Comparison of ENCODE assay signal across 11 cellular contexts in genomic region chr5:91312698-91313097, GRCh38.
A peak's percentile ranks its signal among the peaks of the same experiment; 100 is the strongest.
DNase-seq lines count a peak whose midpoint lies in the region; ATAC-seq, FAIRE-seq and TF ChIP-seq lines count a peak whose summit lies in the region.
"Had no signal": no experiment of that assay in that cellular context is flagged by ENCODE, and none has a peak within 500 bp of the region (broad histone marks: within the 10 kb centered on the region; RNA-seq: fewer than 3 reads in every experiment).

No MANE protein-coding gene starts in this region.

- peak overlapping the region; percentile 77 for H3K27ac ChIP-seq in A673 (ENCODE audit: low read depth, low read length, poor library complexity, severe bottlenecking)
- no peak overlapping the region for H3K27ac ChIP-seq in naive thymus-derived CD4-positive, alpha-beta T cell (ENCODE audit: low read depth, low read length)
- H3K27ac ChIP-seq in small intestine (ENCODE audit: low read depth in 1 of 2, low read length in 1 of 2): peak overlapping the region in 1 of 2 donors; percentile 22
- no peak overlapping the region for H3K27ac ChIP-seq in aorta (ENCODE audit: low read depth in 1 of 2, low read length in 2 of 2)

- H3K27ac Mint-ChIP-seq in IgD-negative memory B cell: peak overlapping the region; percentile 16 to 58 (median 32)
- peak overlapping the region; percentile 91 for H3K27ac Mint-ChIP-seq in MCF 10A (ENCODE audit: low read depth, unreplicated experiment)
- H3K27ac Mint-ChIP-seq in naive thymus-derived CD4-positive, alpha-beta T cell: peak overlapping the region in 8 of 9 donors; percentile 84 to 98 (median 95)

- WGBS in small intestine, 3 donors: 65 to 82% (median 79%) methylated on average over 1 of the region's 1 CpG
- WGBS in aorta, 2 donors: 53 to 64% methylated on average over 1 of the region's 1 CpG

- H3K27me3 Mint-ChIP-seq in IgD-negative memory B cell (no peaks in the 10 kb centered on the region), MCF 10A (ENCODE audit: insufficient read depth, unreplicated experiment) (no peaks in the 10 kb centered on the region)
- no peaks in the 10 kb centered on the region for H3K27me3 Mint-ChIP-seq in naive thymus-derived CD4-positive, alpha-beta T cell
- H3K27me3 Mint-ChIP-seq: type B pancreatic cell had no signal

- CTCF ChIA-PET in A673 (lab: Charles Lee) (no interaction called here), MCF 10A (lab: Yijun Ruan, JAX) (interaction anchor here (0.7 to 1.4 kb wide), 4 partner anchors 73 to 214 kb away, joined by 4 to 5 read pairs (median 4); no protein-coding TSS in a partner anchor)
- CTCF ChIA-PET in naive thymus-derived CD4-positive, alpha-beta T cell (lab: Charles Lee): interaction anchor here (0.7 to 2.5 kb wide), 4 partner anchors 10 to 72 kb away, joined by 3 to 16 read pairs (median 4); partner anchors contain the start of gene ARRDC3

- no peak for DNase-seq in A673 (ENCODE audit: low spot score)
- DNase-seq in MCF 10A (ENCODE audit: unreplicated experiment): no peak
- no peak for DNase-seq in naive thymus-derived CD4-positive, alpha-beta T cell
- DNase-seq in small intestine: no peak
- DNase-seq in aorta: no peak
- DNase-seq in stimulated activated CD4-positive, alpha-beta T cell treated with anti-CD3 and anti-CD28 coated beads, Interleukin-12 subunit alpha, Interleukin-12 subunit beta, amount 100 ng/mL, for 4 hours: no peak
- DNase-seq: NCI-H1092 treated with DMSO at 0.1 percent for 48 hours had no signal

- peak overlapping the region; percentile 23 for H3K4me3 ChIP-seq in A673 (ENCODE audit: low read depth, low read length, poor library complexity, severe bottlenecking)
- H3K4me3 ChIP-seq in naive thymus-derived CD4-positive, alpha-beta T cell (ENCODE audit: low read length): no peak overlapping the region
- no peak overlapping the region for H3K4me3 ChIP-seq in small intestine (ENCODE audit: low read depth in 1 of 2, low read length in 2 of 2)
- H3K4me3 ChIP-seq in aorta (ENCODE audit: low read length in 2 of 2): no peak overlapping the region

- no peaks in the 10 kb centered on the region for H3K36me3 ChIP-seq in A673 (ENCODE audit: insufficient read depth, low read length, poor library complexity, severe bottlenecking)
- H3K36me3 ChIP-seq in naive thymus-derived CD4-positive, alpha-beta T cell (ENCODE audit: control insufficient read depth in 2 of 3, insufficient read depth in 3 of 3, low read length in 3 of 3): no peaks in the 10 kb centered on the region
- no peaks in the 10 kb centered on the region for H3K36me3 ChIP-seq in small intestine (ENCODE audit: control insufficient read depth in 2 of 2, insufficient read depth in 2 of 2, low read length in 2 of 2)
- no peaks in the 10 kb centered on the region for H3K36me3 ChIP-seq in aorta (ENCODE audit: control insufficient read depth in 1 of 2, insufficient read depth in 2 of 2, low read length in 1 of 2)

- H3K36me3 Mint-ChIP-seq in IgD-negative memory B cell (peaks cover 2% of the 10 kb centered on the region), MCF 10A (ENCODE audit: insufficient read depth, unreplicated experiment) (no peaks in the 10 kb centered on the region)
- peaks cover 0 to 3% (median 0%) of the 10 kb centered on the region in 5 donors for H3K36me3 Mint-ChIP-seq in naive thymus-derived CD4-positive, alpha-beta T cell
- H3K36me3 Mint-ChIP-seq: type B pancreatic cell had no signal

- no peak for FAIRE-seq in small intestine (lab: Jason Lieb, UNC)
- FAIRE-seq: D721Med had no signal

- H3K9me3 Mint-ChIP-seq in IgD-negative memory B cell: no peaks in the 10 kb centered on the region
- peaks cover 7% of the 10 kb centered on the region for H3K9me3 Mint-ChIP-seq in MCF 10A (ENCODE audit: unreplicated experiment)
- H3K9me3 Mint-ChIP-seq in naive thymus-derived CD4-positive, alpha-beta T cell: peaks cover 0 to 3% (median 0%) of the 10 kb centered on the region in 11 donors

- POLR2A ChIA-PET in A673 (lab: Charles Lee; ENCODE audit: low non-redundant PET) (no interaction called here), MCF 10A (lab: Yijun Ruan, JAX) (interaction anchor here (1.0 to 4.4 kb wide), 6 partner anchors 15 to 71 kb away, joined by 5 to 49 read pairs (median 34); partner anchors contain the start of gene ARRDC3)
- POLR2A ChIA-PET in naive thymus-derived CD4-positive, alpha-beta T cell (lab: Charles Lee): interaction anchor here (1.5 to 9.1 kb wide), 7 partner anchors 32 to 903 kb away, joined by 5 to 148 read pairs (median 26); partner anchors contain the start of genes ARRDC3 and CETN3

- H3K4me1 Mint-ChIP-seq in IgD-negative memory B cell: peaks cover 31 to 38% (median 35%) of the 10 kb centered on the region in 3 donors
- H3K4me1 Mint-ChIP-seq in MCF 10A (ENCODE audit: insufficient read depth, unreplicated experiment): peaks cover 38% of the 10 kb centered on the region
- peaks cover 29 to 55% (median 49%) of the 10 kb centered on the region in 7 donors for H3K4me1 Mint-ChIP-seq in naive thymus-derived CD4-positive, alpha-beta T cell

- TF ChIP-seq CTCF in A673 (conservative IDR thresholded peaks at IDR 0.05; ENCODE audit: low read depth, low read length) (no peak), MCF 10A (IDR thresholded peaks at IDR 0.05; ENCODE audit: unreplicated experiment) (no peak)

- BruUV-seq in A673 (replicated peaks; lab: Mats Ljungman, UMichigan) (no TSS peak), MCF 10A (replicated peaks; lab: Mats Ljungman, UMichigan) (no TSS peak)

- H3K9me3 ChIP-seq in A673 (ENCODE audit: low read depth, low read length, poor library complexity, severe bottlenecking) (no peaks in the 10 kb centered on the region), small intestine (ENCODE audit: control insufficient read depth, low read depth) (no peaks in the 10 kb centered on the region), aorta (ENCODE audit: control insufficient read depth, low read length) (no peaks in the 10 kb centered on the region)
- no peaks in the 10 kb centered on the region for H3K9me3 ChIP-seq in naive thymus-derived CD4-positive, alpha-beta T cell (ENCODE audit: control insufficient read depth in 2 of 3, low read length in 3 of 3)

- H3K4me1 ChIP-seq in A673 (ENCODE audit: insufficient read depth, low read length, poor library complexity, severe bottlenecking) (peaks cover 38% of the 10 kb centered on the region), small intestine (ENCODE audit: control insufficient read depth in 2 of 2, insufficient read depth in 1 of 2, low read depth in 1 of 2, low read length in 1 of 2) (no peaks in the 10 kb centered on the region), aorta (ENCODE audit: control insufficient read depth in 1 of 2, insufficient read depth in 2 of 2, low read length in 2 of 2) (peaks cover 0 to 6% of the 10 kb centered on the region in 2 donors)
- peaks cover 33 to 39% of the 10 kb centered on the region in 2 donors for H3K4me1 ChIP-seq in naive thymus-derived CD4-positive, alpha-beta T cell (ENCODE audit: control insufficient read depth in 2 of 2, insufficient read depth in 2 of 2, low read length in 2 of 2)

- ATAC-seq in naive thymus-derived CD4-positive, alpha-beta T cell: no peak
- ATAC-seq in GM18511 (IDR thresholded peaks at IDR 0.05; ENCODE audit: unreplicated experiment): no peak
- no peak for ATAC-seq in aorta (ENCODE audit: low FRiP score)

- intact Hi-C loops in A673 (cut with micrococcal nuclease; ENCODE audit: unreplicated experiment): loop anchor here (10.0 kb wide), 1 partner anchor 208 kb away; no protein-coding TSS in a partner anchor
- intact Hi-C loops in MCF 10A (cut with micrococcal nuclease): loop anchor here (1.0 kb wide), 1 partner anchor 83 kb away; no protein-coding TSS in a partner anchor
- intact Hi-C loops in naive thymus-derived CD4-positive, alpha-beta T cell (cut with micrococcal nuclease): loop anchor here (5.0 kb wide), 2 partner anchors 45 to 905 kb away; partner anchors contain the start of gene CETN3 (in 1 of the 2)
- intact Hi-C loops in aorta (cut with DNase I): no loop called here

- H3K4me3 Mint-ChIP-seq in IgD-negative memory B cell (no peak overlapping the region), MCF 10A (ENCODE audit: unreplicated experiment) (no peak overlapping the region)
- H3K4me3 Mint-ChIP-seq in naive thymus-derived CD4-positive, alpha-beta T cell: peak overlapping the region in 5 of 10 donors; percentile 47 to 82 (median 77)
- H3K4me3 Mint-ChIP-seq: type B pancreatic cell had no signal

- H3K27me3 ChIP-seq in A673 (replicated peaks; ENCODE audit: insufficient read depth, low read depth, low read length, poor library complexity) (no peaks in the 10 kb centered on the region), small intestine (ENCODE audit: control insufficient read depth in 2 of 2, insufficient read depth in 2 of 2, low read length in 2 of 2) (no peaks in the 10 kb centered on the region), aorta (ENCODE audit: control insufficient read depth in 1 of 2, insufficient read depth in 2 of 2, low read length in 1 of 2) (no peaks in the 10 kb centered on the region)
- no peaks in the 10 kb centered on the region for H3K27me3 ChIP-seq in naive thymus-derived CD4-positive, alpha-beta T cell (ENCODE audit: control insufficient read depth in 2 of 2, insufficient read depth in 2 of 2, low read length in 2 of 2)

Comparison
In these comparisons a context has a peak if more than half of its experiments do, and no peak if none do; other contexts are left out.
1. H3K27ac Mint-ChIP-seq: peak in every context shown above with its lines; median percentile 95 in naive thymus-derived CD4-positive, alpha-beta T cell; 91 in MCF 10A; 32 in IgD-negative memory B cell.
2. intact Hi-C loops: an anchor here in A673 (10.0 kb wide), MCF 10A (1.0 kb wide) and naive thymus-derived CD4-positive, alpha-beta T cell (5.0 kb wide); none called in aorta.